Comparison of ENCODE assay signal across 23 cellular contexts in genomic region chr10:125392140-125392539, GRCh38.
A peak's percentile ranks its signal among the peaks of the same experiment; 100 is the strongest.
DNase-seq lines count a peak whose midpoint lies in the region; ATAC-seq lines count a peak whose summit lies in the region.
"Had no signal": no experiment of that assay in that cellular context is flagged by ENCODE, and none has a peak within 500 bp of the region (broad histone marks: within the 10 kb centered on the region; RNA-seq: fewer than 3 reads in every experiment).

No MANE protein-coding gene starts in this region.

- H4K20me1 ChIP-seq in GM23248 (ENCODE audit: insufficient read depth) (no peaks in the 10 kb centered on the region), Karpas-422 (ENCODE audit: insufficient read depth, low read depth, low read length) (no peaks in the 10 kb centered on the region)
- H4K20me1 ChIP-seq: BLaER1 treated with 17β-estradiol and CSF1 and Interleukin-3, amounts not matched to agents 10 nM and 100 nM had no signal

- H3K9ac ChIP-seq in GM23248 (no peak overlapping the region), Karpas-422 (ENCODE audit: low read length) (no peak overlapping the region)
- H3K9ac ChIP-seq: BLaER1 treated with 17β-estradiol and CSF1 and Interleukin-3, amounts not matched to agents 10 nM and 100 nM had no signal

- H3K9me3 ChIP-seq in GM23248 (ENCODE audit: low read depth): no peaks in the 10 kb centered on the region
- no peaks in the 10 kb centered on the region for H3K9me3 ChIP-seq in Karpas-422 (ENCODE audit: low read length)
- H3K9me3 ChIP-seq: Peyer's patch, SJCRH30 had no signal

- H2AFZ ChIP-seq in GM23248 (peak overlapping the region; percentile 35; the same call in 1 of the 2 replicates), Karpas-422 (ENCODE audit: low read length) (no peak overlapping the region)

- peak; percentile 22 for DNase-seq in GM23248
- DNase-seq in Karpas-422: peak; percentile 24
- peak; percentile 10 for DNase-seq in fibroblast of gingiva (ENCODE audit: low read depth)
- peak; percentile 21 for DNase-seq in skeletal muscle cell (ENCODE audit: low read depth)
- no peak for DNase-seq in occipital lobe (lab: John Stamatoyannopoulos, UW)
- DNase-seq in T1000 (lab: John Stamatoyannopoulos, UW): no peak
- DNase-seq: ACHN; Caco-2; CD4-positive, alpha-beta memory T cell; DND-41; GOT3; HCEC 1CT; KG1; NCI-H1105; NCI-H146; NCI-H2029; NCI-H2227 treated with DMSO at 0.1 percent for 48 hours; NCI-H510A; NCI-H774; Peyer's patch; SJCRH30 had no signal

- no peak overlapping the region for H3K4me3 ChIP-seq in GM23248
- H3K4me3 ChIP-seq in Karpas-422 (ENCODE audit: low read length): no peak overlapping the region
- H3K4me3 ChIP-seq in skeletal muscle cell (ENCODE audit: low read depth, low read length): no peak overlapping the region
- H3K4me3 ChIP-seq: BLaER1 treated with 17β-estradiol and CSF1 and Interleukin-3, amounts not matched to agents 10 nM and 100 nM; Peyer's patch; SJCRH30 had no signal

- H3K27ac ChIP-seq in GM23248 (no peak overlapping the region), Karpas-422 (ENCODE audit: low read length) (no peak overlapping the region)
- H3K27ac ChIP-seq: BLaER1 treated with 17β-estradiol and CSF1 and Interleukin-3, amounts not matched to agents 10 nM and 100 nM; Peyer's patch; SJCRH30 had no signal

- in situ Hi-C loops in GM23248 (cut with MboI): no loop called here

- H3K4me1 ChIP-seq in GM23248 (ENCODE audit: insufficient read depth) (peaks cover 8% of the 10 kb centered on the region; the same call in 1 of the 2 replicates), Karpas-422 (ENCODE audit: low read length) (no peaks in the 10 kb centered on the region)
- H3K4me1 ChIP-seq: BLaER1 treated with 17β-estradiol and CSF1 and Interleukin-3, amounts not matched to agents 10 nM and 100 nM; Caco-2; Peyer's patch; SJCRH30 had no signal

- H3K9me2 ChIP-seq in GM23248 (ENCODE audit: insufficient read depth) (no peaks in the 10 kb centered on the region), Karpas-422 (replicated peaks; ENCODE audit: insufficient read depth, low read length) (no peaks in the 10 kb centered on the region)

- H3K79me2 ChIP-seq in GM23248 (ENCODE audit: insufficient read depth) (no peaks in the 10 kb centered on the region), Karpas-422 (ENCODE audit: low read length) (no peaks in the 10 kb centered on the region)

- H3K36me3 ChIP-seq in GM23248 (ENCODE audit: low read depth): no peaks in the 10 kb centered on the region
- no peaks in the 10 kb centered on the region for H3K36me3 ChIP-seq in Karpas-422 (ENCODE audit: insufficient read depth, low read length)
- H3K36me3 ChIP-seq: Peyer's patch, SJCRH30 had no signal

- no peaks in the 10 kb centered on the region for H3K27me3 ChIP-seq in GM23248 (replicated peaks; ENCODE audit: insufficient read depth)
- no peaks in the 10 kb centered on the region for H3K27me3 ChIP-seq in Karpas-422 (ENCODE audit: low read length)
- H3K27me3 ChIP-seq: BLaER1 treated with 17β-estradiol and CSF1 and Interleukin-3, amounts not matched to agents 10 nM and 100 nM; Peyer's patch; SJCRH30 had no signal

- H3K4me2 ChIP-seq in GM23248 (ENCODE audit: unreplicated experiment) (no peak overlapping the region), Karpas-422 (ENCODE audit: low read depth, low read length, poor library complexity, severe bottlenecking) (no peak overlapping the region)
- H3K4me2 ChIP-seq: BLaER1 treated with 17β-estradiol and CSF1 and Interleukin-3, amounts not matched to agents 10 nM and 100 nM had no signal

- H3F3A ChIP-seq in GM23248 (ENCODE audit: insufficient read depth): no peaks in the 10 kb centered on the region

- 14 to 17% methylated on average over 3 of the region's 3 CpGs for WGBS in GM23248 (ENCODE audit: low coverage in 1 of 2, low lambda C conversion rate in 2 of 2, missing lambda C conversion rate in 2 of 2), 2 experiments

- no peak for ATAC-seq in HG03520 (IDR thresholded peaks at IDR 0.05; ENCODE audit: unreplicated experiment)

Comparison
In these comparisons a context has a peak if more than half of its experiments do, and no peak if none do; other contexts are left out.
1. DNase-seq: peak in GM23248 (single experiment), Karpas-422 (single experiment), fibroblast of gingiva (single experiment) and skeletal muscle cell (single experiment); none in occipital lobe (single experiment) and T1000 (single experiment).